21 cellular contexts compared by ENCODE assay signal in genomic region chr10:125472037-125472607, GRCh38.
DNase-seq lines count a peak whose midpoint lies in the region; ATAC-seq, FAIRE-seq and TF ChIP-seq lines count a peak whose summit lies in the region.
"Had no signal": no experiment of that assay in that cellular context is flagged by ENCODE, and none has a peak within 500 bp of the region (broad histone marks: within the 10 kb centered on the region; RNA-seq: fewer than 3 reads in every experiment).

No MANE protein-coding gene starts in this region.

- peak; percentile 96 for FAIRE-seq in bronchial epithelial cell (lab: Jason Lieb, UNC)
- FAIRE-seq: GM12891, GM18507 had no signal

- no peaks in the 10 kb centered on the region for H3K9me3 ChIP-seq in breast epithelium
- H3K9me3 ChIP-seq in left lung: no peaks in the 10 kb centered on the region
- no peaks in the 10 kb centered on the region for H3K9me3 ChIP-seq in upper lobe of right lung
- no peaks in the 10 kb centered on the region for H3K9me3 ChIP-seq in right cardiac atrium (ENCODE audit: control insufficient read depth, low read length)
- H3K9me3 ChIP-seq: SJSA1 had no signal

- H3K27ac Mint-ChIP-seq in MCF 10A (ENCODE audit: low read depth, unreplicated experiment): no peak overlapping the region

- no peak for TF ChIP-seq CTCF in MCF 10A (IDR thresholded peaks at IDR 0.05; ENCODE audit: unreplicated experiment)
- TF ChIP-seq CTCF in breast epithelium (IDR thresholded peaks at IDR 0.05): no peak
- TF ChIP-seq CTCF in bronchial epithelial cell (IDR thresholded peaks at IDR 0.05; ENCODE audit: insufficient read depth, low read length, severe bottlenecking): no peak
- TF ChIP-seq CTCF in left lung (IDR thresholded peaks at IDR 0.05): no peak
- no peak for TF ChIP-seq CTCF in upper lobe of right lung (IDR thresholded peaks at IDR 0.05)

- no peak overlapping the region for H3K27ac ChIP-seq in breast epithelium
- H3K27ac ChIP-seq in left lung: no peak overlapping the region
- H3K27ac ChIP-seq in upper lobe of right lung: no peak overlapping the region
- no peak overlapping the region for H3K27ac ChIP-seq in right cardiac atrium (ENCODE audit: low read length)
- H3K27ac ChIP-seq: SJSA1 had no signal

- H3K4me3 Mint-ChIP-seq in MCF 10A (ENCODE audit: unreplicated experiment): no peak overlapping the region
- H3K4me3 Mint-ChIP-seq: CD4-positive, alpha-beta memory T cell had no signal

- TF ChIP-seq POLR2A in breast epithelium (IDR thresholded peaks at IDR 0.05): no peak

- POLR2A ChIA-PET in MCF 10A (lab: Yijun Ruan, JAX): interaction anchor here (0.6 kb wide), 2 partner anchors 340 to 352 kb away, joined by 3 read pairs; no protein-coding TSS in a partner anchor

- WGBS in right cardiac atrium: 88% methylated on average over 4 of the region's 4 CpGs

- no peaks in the 10 kb centered on the region for H3K36me3 Mint-ChIP-seq in MCF 10A (ENCODE audit: insufficient read depth, unreplicated experiment)
- H3K36me3 Mint-ChIP-seq: CD4-positive, alpha-beta memory T cell had no signal

- H3K4me1 ChIP-seq in breast epithelium (no peaks in the 10 kb centered on the region), left lung (no peaks in the 10 kb centered on the region), upper lobe of right lung (no peaks in the 10 kb centered on the region), right cardiac atrium (ENCODE audit: control insufficient read depth, insufficient read depth, low read length) (no peaks in the 10 kb centered on the region)
- H3K4me1 ChIP-seq: SJSA1 had no signal

- peak; percentile 45 for DNase-seq in MCF 10A (ENCODE audit: unreplicated experiment)
- no peak for DNase-seq in breast epithelium (ENCODE audit: low spot score in 2 of 2)
- peak; percentile 85 for DNase-seq in bronchial epithelial cell (ENCODE audit: low read depth)
- DNase-seq in left lung: no peak
- no peak for DNase-seq in upper lobe of right lung
- DNase-seq in NCI-H146 (lab: John Stamatoyannopoulos, UW): no peak
- DNase-seq in right cardiac atrium: no peak
- DNase-seq in activated CD4-positive, CD25-positive, alpha-beta regulatory T cell treated with anti-CD3 and anti-CD28 coated beads, Interleukin-2, amount 50 U/mL, for 72 hours: no peak
- DNase-seq: CD4-positive, alpha-beta memory T cell; GF-D8; GOT3; Karpas-422; NCI-H1105; NCI-H187 treated with DMSO at 0.1 percent for 48 hours; NCI-H2171; NCI-H446 treated with DMSO at 0.1 percent for 48 hours; NK-92 treated with Interleukin-12 subunit alpha and Interleukin-12 subunit beta, amount 100 ng/mL, for 24 hours; OCI-M1 had no signal

- intact Hi-C loops in MCF 10A (cut with micrococcal nuclease): no loop called here
- intact Hi-C loops in breast epithelium (cut with DNase I; ENCODE audit: low total_unique reads): no loop called here
- intact Hi-C loops in left lung (cut with DNase I): no loop called here
- intact Hi-C loops in upper lobe of right lung (cut with DNase I): no loop called here
- intact Hi-C loops in right cardiac atrium (cut with DNase I): no loop called here

- ATAC-seq in left lung: peak; percentile 85
- peak; percentile 76 for ATAC-seq in upper lobe of right lung
- ATAC-seq in right cardiac atrium: no peak

- no TSS peak for BruUV-seq in MCF 10A (replicated peaks; lab: Mats Ljungman, UMichigan)

- H3K4me3 ChIP-seq in breast epithelium (no peak overlapping the region), bronchial epithelial cell (ENCODE audit: low read depth, low read length) (no peak overlapping the region), left lung (no peak overlapping the region), upper lobe of right lung (no peak overlapping the region), right cardiac atrium (ENCODE audit: low read length) (no peak overlapping the region)
- H3K4me3 ChIP-seq: SJSA1 had no signal

- H3K9me3 Mint-ChIP-seq in MCF 10A (ENCODE audit: unreplicated experiment): no peaks in the 10 kb centered on the region
- H3K9me3 Mint-ChIP-seq: CD4-positive, alpha-beta memory T cell had no signal

- H3K4me1 Mint-ChIP-seq in MCF 10A (ENCODE audit: insufficient read depth, unreplicated experiment): no peaks in the 10 kb centered on the region
- H3K4me1 Mint-ChIP-seq: CD4-positive, alpha-beta memory T cell had no signal

- H3K27me3 ChIP-seq in breast epithelium (peaks cover 0 to 12% of the 10 kb centered on the region in 2 donors), bronchial epithelial cell (ENCODE audit: control insufficient read depth, insufficient read depth, low read length) (peaks cover 5% of the 10 kb centered on the region), left lung (peaks cover 4 to 5% of the 10 kb centered on the region in 2 donors), upper lobe of right lung (peaks cover 7% of the 10 kb centered on the region), right cardiac atrium (ENCODE audit: control insufficient read depth, insufficient read depth) (no peaks in the 10 kb centered on the region)

- H3K36me3 ChIP-seq in breast epithelium (no peaks in the 10 kb centered on the region), bronchial epithelial cell (ENCODE audit: control insufficient read depth, insufficient read depth, low read length) (no peaks in the 10 kb centered on the region), left lung (no peaks in the 10 kb centered on the region), upper lobe of right lung (no peaks in the 10 kb centered on the region)
- H3K36me3 ChIP-seq: SJSA1 had no signal

- CTCF ChIA-PET in MCF 10A (lab: Yijun Ruan, JAX): interaction anchor here (0.6 to 1.8 kb wide), 4 partner anchors 10 to 157 kb away, joined by 3 to 6 read pairs (median 3); no protein-coding TSS in a partner anchor

- peaks cover 29% of the 10 kb centered on the region for H3K27me3 Mint-ChIP-seq in MCF 10A (ENCODE audit: insufficient read depth, unreplicated experiment)
- H3K27me3 Mint-ChIP-seq: CD4-positive, alpha-beta memory T cell had no signal

Comparison
In these comparisons a context has a peak if more than half of its experiments do, and no peak if none do; other contexts are left out.
1. DNase-seq: peak in MCF 10A (single experiment) and bronchial epithelial cell (single experiment); none in breast epithelium (0 of 2), left lung (0 of 2), upper lobe of right lung (single experiment), NCI-H146 (single experiment), right cardiac atrium (0 of 3) and activated CD4-positive, CD25-positive, alpha-beta regulatory T cell treated with anti-CD3 and anti-CD28 coated beads, Interleukin-2, amount 50 U/mL, for 72 hours (single experiment).
2. ATAC-seq: peak in left lung (single experiment) and upper lobe of right lung (single experiment); none in right cardiac atrium (0 of 2).